In the genomic region with DNA sequence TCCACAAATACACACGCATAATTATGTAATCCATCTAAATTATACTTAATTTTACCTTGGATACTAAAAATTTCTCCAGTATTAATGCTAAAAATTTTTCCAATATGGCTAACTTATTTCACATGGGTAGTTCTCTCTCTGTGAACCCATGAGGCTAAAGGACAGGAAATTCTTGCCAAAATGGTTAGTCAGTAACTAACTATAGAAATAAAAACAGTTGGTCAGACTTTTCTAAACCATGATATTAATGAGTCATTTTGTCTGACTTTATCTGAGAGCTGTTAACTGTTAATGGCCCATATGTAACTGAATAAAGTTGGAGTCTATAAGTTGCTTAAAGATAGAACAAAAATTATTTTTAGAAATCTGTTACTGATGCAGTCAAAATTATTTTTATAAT, we compare ENCODE assay signal across 1 cellular context.
TF ChIP-seq lines count a peak whose summit lies in the region.

No MANE protein-coding gene starts in this region.

TF ChIP-seq in endothelial cell of umbilical vein, 7 proteins besides CTCF, POLR2A, EP300 and RAD21:
- TF ChIP-seq MYC (IDR thresholded peaks at IDR 0.05; ENCODE audit: low read depth, low read length) (no peak), EZH2 (IDR thresholded peaks at IDR 0.05; ENCODE audit: borderline replicate concordance, low read depth, low read length, severe bottlenecking) (no peak), JUN (IDR thresholded peaks at IDR 0.05; ENCODE audit: borderline replicate concordance, insufficient read depth, insufficient read length, low read depth) (peak; percentile 27), FOS (IDR thresholded peaks at IDR 0.05; ENCODE audit: borderline replicate concordance, insufficient read depth, low read length) (peak; percentile 58), GATA2 (IDR thresholded peaks at IDR 0.05; ENCODE audit: insufficient read depth, insufficient read length, low read depth, low read length) (no peak)
- TF ChIP-seq, protein P1, sequence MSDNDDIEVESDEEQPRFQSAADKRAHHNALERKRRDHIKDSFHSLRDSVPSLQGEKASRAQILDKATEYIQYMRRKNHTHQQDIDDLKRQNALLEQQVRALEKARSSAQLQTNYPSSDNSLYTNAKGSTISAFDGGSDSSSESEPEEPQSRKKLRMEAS (IDR thresholded peaks at IDR 0.05; ENCODE audit: insufficient read depth, insufficient read length): no peak
